19 cellular contexts compared by ENCODE assay signal in the genomic region with DNA sequence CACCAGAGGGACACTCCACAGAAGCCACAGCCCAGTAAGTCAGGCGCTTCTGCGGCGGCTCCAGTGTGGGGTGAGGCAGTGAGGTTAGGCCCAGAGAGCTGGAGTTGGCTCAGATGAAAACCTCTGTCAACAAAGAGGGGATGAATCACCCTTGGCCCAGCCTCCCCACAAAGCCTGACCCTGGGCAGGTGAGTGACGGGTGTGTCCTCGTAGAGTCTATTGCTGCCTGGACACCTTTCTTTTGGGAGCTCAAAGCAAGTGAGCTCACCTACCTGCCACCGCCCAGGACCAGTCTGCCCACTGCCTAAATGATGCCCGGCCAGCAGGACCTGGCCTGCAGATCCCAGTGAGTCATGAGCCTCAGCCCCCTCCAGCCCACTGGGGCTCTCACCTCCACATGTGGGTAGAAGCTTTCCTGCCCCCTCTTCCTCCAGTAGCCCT. TPM values are rescaled to one million over a fixed set of nuclear protein-coding genes. Genes with fewer than 3 reads are reported as not detected.
DNase-seq lines count a peak whose midpoint lies in the region; TF ChIP-seq lines count a peak whose summit lies in the region.
"Had no signal": no experiment of that assay in that cellular context is flagged by ENCODE, and none has a peak within 500 bp of the region (broad histone marks: within the 10 kb centered on the region; RNA-seq: fewer than 3 reads in every experiment).

No MANE protein-coding gene starts in this region.

- H3K4me1 Mint-ChIP-seq in neural progenitor cell: peaks cover 13% of the 10 kb centered on the region

- H3K27ac Mint-ChIP-seq in neural progenitor cell: no peak overlapping the region
- H3K27ac Mint-ChIP-seq: activated CD4-positive, alpha-beta T cell treated with anti-CD3 and anti-CD28 coated beads for 36 hours; brain had no signal

- H3K4me2 ChIP-seq in neural progenitor cell: no peak overlapping the region

- H3K4me3 Mint-ChIP-seq in neural progenitor cell: no peak overlapping the region
- H3K4me3 Mint-ChIP-seq: activated CD4-positive, alpha-beta T cell treated with anti-CD3 and anti-CD28 coated beads for 36 hours; brain; neural crest cell had no signal

- H3K9me3 Mint-ChIP-seq in neural progenitor cell: no peaks in the 10 kb centered on the region
- H3K9me3 Mint-ChIP-seq: brain, neural crest cell had no signal

- no peaks in the 10 kb centered on the region for H3K79me2 ChIP-seq in neural progenitor cell (ENCODE audit: low read depth)

- H3K4me3 ChIP-seq in neural progenitor cell: no peak overlapping the region
- H3K4me3 ChIP-seq: heart left ventricle, Peyer's patch, skin epidermis had no signal

- CTCF ChIA-PET in RWPE1 (lab: Yijun Ruan, JAX): interaction anchor here (0.7 to 0.9 kb wide), 2 partner anchors 24 to 38 kb away, joined by 3 read pairs; no protein-coding TSS in a partner anchor

- H3K4me1 ChIP-seq in neural progenitor cell: peaks cover 10% of the 10 kb centered on the region

- no peaks in the 10 kb centered on the region for H4K20me1 ChIP-seq in neural progenitor cell (ENCODE audit: low read depth)

- H3K9me3 ChIP-seq in neural progenitor cell (ENCODE audit: low read depth): no peaks in the 10 kb centered on the region
- H3K9me3 ChIP-seq: heart left ventricle, Peyer's patch had no signal

- DNase-seq in NCI-H2029 (lab: John Stamatoyannopoulos, UW) (peak; percentile 16), NCI-H2029 treated with DMSO at 0.1 percent for 48 hours (lab: John Stamatoyannopoulos, UW) (no peak), RWPE1 (ENCODE audit: low spot score) (peak; percentile 93), glomerular visceral epithelial cell (ENCODE audit: extremely low spot score) (peak; percentile 70), ureter (ENCODE audit: low spot score) (peak; percentile 75), neural progenitor cell (ENCODE audit: low spot score) (no peak), NCI-H1417 (lab: John Stamatoyannopoulos, UW) (no peak), NCI-H526 (lab: John Stamatoyannopoulos, UW) (no peak)
- DNase-seq: 8988T; activated CD4-positive, alpha-beta T cell treated with anti-CD3 and anti-CD28 coated beads for 36 hours; heart left ventricle; Kasumi-1 had no signal

- POLR2A ChIA-PET in RWPE1 (lab: Yijun Ruan, JAX; ENCODE audit: low non-redundant PET): no interaction called here

- no peaks in the 10 kb centered on the region for H3K36me3 Mint-ChIP-seq in neural progenitor cell

- H3F3A ChIP-seq in neural progenitor cell (ENCODE audit: low read depth): peaks cover 23% of the 10 kb centered on the region

- no peaks in the 10 kb centered on the region for H3K36me3 ChIP-seq in neural progenitor cell

- no peak overlapping the region for H3K9ac ChIP-seq in neural progenitor cell

- H3K27me3 ChIP-seq in neural progenitor cell: peaks cover 7% of the 10 kb centered on the region
- H3K27me3 ChIP-seq: Peyer's patch had no signal

- peaks cover 10% of the 10 kb centered on the region for H3K27me3 Mint-ChIP-seq in neural progenitor cell (ENCODE audit: insufficient read depth, low read depth)

- no peak overlapping the region for H2AFZ ChIP-seq in neural progenitor cell (replicated peaks)

- H3K27ac ChIP-seq in RWPE1: peak overlapping the region; percentile 58
- no peak overlapping the region for H3K27ac ChIP-seq in neural progenitor cell
- H3K27ac ChIP-seq: heart left ventricle, Peyer's patch had no signal

- no peak for TF ChIP-seq CTCF in RWPE1 (conservative IDR thresholded peaks at IDR 0.05; ENCODE audit: low read depth)
- TF ChIP-seq CTCF in neural progenitor cell (IDR thresholded peaks at IDR 0.05): no peak

RNA-seq across cellular contexts. Expression of a gene that starts 24.9 kb away (rescaled TPM):
- total RNA-seq in ureter (3.0 TPM), neural progenitor cell (ENCODE audit: low replicate concordance) (5.2 and 19.4 TPM in 2 replicates)

RNA-seq across cellular contexts. Expression of a gene that starts 33.0 kb away (rescaled TPM):
- not detected for total RNA-seq in ureter
- not detected in 2 replicates for total RNA-seq in neural progenitor cell (ENCODE audit: low replicate concordance)
- total RNA-seq: activated CD4-positive, alpha-beta T cell treated with anti-CD3 and anti-CD28 coated beads for 36 hours; heart left ventricle; lower leg skin; neural crest cell; Peyer's patch; subcutaneous adipose tissue; T-helper 1 cell treated with Interleukin-12 subunit alpha and Interleukin-12 subunit beta and Interleukin-4 antibody, amounts not matched to agents 30 ng/mL and 1 ng/mL, for 36 hours had no signal

Comparison
In these comparisons a context has a peak if more than half of its experiments do, and no peak if none do; other contexts are left out.
1. DNase-seq: peak in NCI-H2029 (single experiment), RWPE1 (single experiment), glomerular visceral epithelial cell (single experiment) and ureter (single experiment); none in NCI-H2029 treated with DMSO at 0.1 percent for 48 hours (single experiment), neural progenitor cell (single experiment), NCI-H1417 (0 of 3) and NCI-H526 (0 of 2).